8 cellular contexts compared by ENCODE assay signal in genomic region chr2:47323009-47323821, GRCh38. TPM values are rescaled to one million over a fixed set of nuclear protein-coding genes. Genes with fewer than 3 reads are reported as not detected.
DNase-seq lines count a peak whose midpoint lies in the region; ATAC-seq and TF ChIP-seq lines count a peak whose summit lies in the region.

No MANE protein-coding gene starts in this region.

- no peak overlapping the region for H3K27ac Mint-ChIP-seq in CD14-positive monocyte
- H3K27ac Mint-ChIP-seq in activated CD4-positive, alpha-beta T cell treated with anti-CD3 and anti-CD28 coated beads, Interleukin-2, amount 10 ng/mL, durations not matched to agents 24 days and 14 days: no peak overlapping the region

- H3K36me3 Mint-ChIP-seq in CD14-positive monocyte: no peaks in the 10 kb centered on the region
- no peaks in the 10 kb centered on the region for H3K36me3 Mint-ChIP-seq in activated CD4-positive, alpha-beta T cell treated with anti-CD3 and anti-CD28 coated beads, Interleukin-2, amount 10 ng/mL, durations not matched to agents 24 days and 14 days (ENCODE audit: low read depth)

- no peak overlapping the region for H3K4me3 Mint-ChIP-seq in CD14-positive monocyte
- H3K4me3 Mint-ChIP-seq in activated CD4-positive, alpha-beta T cell treated with anti-CD3 and anti-CD28 coated beads, Interleukin-2, amount 10 ng/mL, durations not matched to agents 24 days and 14 days: no peak overlapping the region

- peaks cover 0 to 3% (median 3%) of the 10 kb centered on the region in 3 donors for H3K27me3 Mint-ChIP-seq in CD14-positive monocyte (ENCODE audit: low read depth in 3 of 3)
- peaks cover 11% of the 10 kb centered on the region for H3K27me3 Mint-ChIP-seq in activated CD4-positive, alpha-beta T cell treated with anti-CD3 and anti-CD28 coated beads, Interleukin-2, amount 10 ng/mL, durations not matched to agents 24 days and 14 days

- peak; percentile 76 for DNase-seq in CD14-positive monocyte (ENCODE audit: low spot score)
- DNase-seq in NCI-H526 treated with DMSO at 0.1 percent for 48 hours (lab: John Stamatoyannopoulos, UW): peak; percentile 65
- peak; percentile 90 for DNase-seq in activated CD4-positive, alpha-beta T cell treated with anti-CD3 and anti-CD28 coated beads, Interleukin-2, amount 10 ng/mL, durations not matched to agents 24 days and 14 days
- peak; percentile 58 for DNase-seq in dedifferentiated amniotic fluid mesenchymal stem cell (ENCODE audit: extremely low spot score)
- peak; percentile 67 to 79 for DNase-seq in lung microvascular endothelial cell (ENCODE audit: low read depth in 2 of 2)
- peak; percentile 37 for DNase-seq in stimulated activated CD8-positive, alpha-beta memory T cell treated with anti-CD3 and anti-CD28 coated beads, Interleukin-15, amount 100 ng/mL, for 1 hour (ENCODE audit: low read depth)

- no peaks in the 10 kb centered on the region for H3K9me3 Mint-ChIP-seq in CD14-positive monocyte
- H3K9me3 Mint-ChIP-seq in activated CD4-positive, alpha-beta T cell treated with anti-CD3 and anti-CD28 coated beads, Interleukin-2, amount 10 ng/mL, durations not matched to agents 24 days and 14 days: no peaks in the 10 kb centered on the region

- TF ChIP-seq CTCF in CD14-positive monocyte (IDR thresholded peaks at IDR 0.05): peak; percentile 97

- peak; percentile 75 for ATAC-seq in GM19324 (IDR thresholded peaks at IDR 0.05; ENCODE audit: low FRiP score, unreplicated experiment)
- ATAC-seq in HG03439 (IDR thresholded peaks at IDR 0.05; ENCODE audit: unreplicated experiment): peak; percentile 72

- intact Hi-C loops in CD14-positive monocyte (cut with micrococcal nuclease): loop anchor here (5.0 kb wide), 2 partner anchors 51 to 406 kb away; partner anchors contain the start of gene MCFD2 (in 1 of the 2)
- intact Hi-C loops in activated CD4-positive, alpha-beta T cell treated with anti-CD3 and anti-CD28 coated beads, Interleukin-2, amount 10 ng/mL, durations not matched to agents 24 days and 14 days (cut with micrococcal nuclease): loop anchor here (10.0 kb wide), 1 partner anchor 408 kb away; the partner anchor contains the start of gene MCFD2

- H3K4me1 Mint-ChIP-seq in CD14-positive monocyte: no peaks in the 10 kb centered on the region
- no peaks in the 10 kb centered on the region for H3K4me1 Mint-ChIP-seq in activated CD4-positive, alpha-beta T cell treated with anti-CD3 and anti-CD28 coated beads, Interleukin-2, amount 10 ng/mL, durations not matched to agents 24 days and 14 days

RNA-seq across cellular contexts. Expression of gene EPCAM, which starts 45.9 kb away (rescaled TPM):
- polyA plus RNA-seq in CD14-positive monocyte: not detected
- not detected in 2 replicates for total RNA-seq in activated CD4-positive, alpha-beta T cell treated with anti-CD3 and anti-CD28 coated beads, Interleukin-2, amount 10 ng/mL, durations not matched to agents 24 days and 14 days
- 0.20 and 0.22 TPM in 2 replicates for total RNA-seq in lung microvascular endothelial cell

Comparison
In these comparisons a context has a peak if more than half of its experiments do, and no peak if none do; other contexts are left out.
1. Peak in every context shown above with its lines: DNase-seq and ATAC-seq.
2. DNase-seq: peak in every context shown above with its lines; median percentile 90 in activated CD4-positive, alpha-beta T cell treated with anti-CD3 and anti-CD28 coated beads, Interleukin-2, amount 10 ng/mL, durations not matched to agents 24 days and 14 days; 76 in CD14-positive monocyte; 73 in lung microvascular endothelial cell; 65 in NCI-H526 treated with DMSO at 0.1 percent for 48 hours; 58 in dedifferentiated amniotic fluid mesenchymal stem cell; 37 in stimulated activated CD8-positive, alpha-beta memory T cell treated with anti-CD3 and anti-CD28 coated beads, Interleukin-15, amount 100 ng/mL, for 1 hour.